8 cellular contexts compared by ENCODE assay signal in genomic region chr15:72475674-72476073, GRCh38. TPM values are rescaled to one million over a fixed set of nuclear protein-coding genes. Genes with fewer than 3 reads are reported as not detected.
A peak's percentile ranks its signal among the peaks of the same experiment; 100 is the strongest.
DNase-seq lines count a peak whose midpoint lies in the region; ATAC-seq and TF ChIP-seq lines count a peak whose summit lies in the region.

No MANE protein-coding gene starts in this region.

- intact Hi-C loops in Calu3 (cut with micrococcal nuclease; ENCODE audit: unreplicated experiment), result loop anchor here (5.0 kb wide), 1 partner anchor 57 kb away; no protein-coding TSS in a partner anchor
- intact Hi-C loops in esophagus muscularis mucosa (cut with DNase I), result loop anchor here (10.0 kb wide), 1 partner anchor 209 kb away; the partner anchor contains the start of genes BBS4 and HIGD2B

- DNase-seq in Calu3, result no peak
- no peak for DNase-seq in SJSA1 (ENCODE audit: low read depth in 1 of 2, low spot score in 2 of 2)
- DNase-seq in esophagus muscularis mucosa (ENCODE audit: extremely low spot score), result no peak
- no peak for DNase-seq in cerebellum (ENCODE audit: low spot score)
- DNase-seq in middle frontal gyrus (ENCODE audit: extremely low spot score, low spot score), result no peak
- no peak for DNase-seq in HPDE6-E6E7 (ENCODE audit: extremely low spot score)

- ATAC-seq in HG03175 (IDR thresholded peaks at IDR 0.05; ENCODE audit: unreplicated experiment), result no peak

- H3K4me1 Mint-ChIP-seq in Calu3 (ENCODE audit: low read depth, unreplicated experiment), result peaks cover 9% of the 10 kb centered on the region

- TF ChIP-seq EP300 in esophagus muscularis mucosa (IDR thresholded peaks at IDR 0.05), result no peak

- no peak overlapping the region for H3K9ac ChIP-seq in parathyroid adenoma

- H3K4me2 ChIP-seq in parathyroid adenoma (ENCODE audit: low read length), result peak overlapping the region; percentile 98

- TF ChIP-seq CTCF in Calu3 (IDR thresholded peaks at IDR 0.05; ENCODE audit: unreplicated experiment) (no peak), esophagus muscularis mucosa (IDR thresholded peaks at IDR 0.05) (no peak), parathyroid adenoma (IDR thresholded peaks at IDR 0.05) (no peak)

- H3K27me3 ChIP-seq in SJSA1 (replicated peaks), result no peaks in the 10 kb centered on the region
- H3K27me3 ChIP-seq in esophagus muscularis mucosa, result no peaks in the 10 kb centered on the region
- no peaks in the 10 kb centered on the region for H3K27me3 ChIP-seq in parathyroid adenoma (ENCODE audit: control insufficient read depth, insufficient read depth, low read length)

- H3K4me1 ChIP-seq in SJSA1 (replicated peaks), result peaks cover 13% of the 10 kb centered on the region
- H3K4me1 ChIP-seq in esophagus muscularis mucosa, result peaks cover 56 to 69% (median 65%) of the 10 kb centered on the region in 4 donors
- peaks cover 14% of the 10 kb centered on the region for H3K4me1 ChIP-seq in parathyroid adenoma

- H2AFZ ChIP-seq in parathyroid adenoma, result peak overlapping the region; percentile 31

- WGBS in esophagus muscularis mucosa, result 3% methylated on average over 2 of the region's 2 CpGs

- H3K9me3 ChIP-seq in SJSA1 (replicated peaks) (no peaks in the 10 kb centered on the region), esophagus muscularis mucosa (no peaks in the 10 kb centered on the region), parathyroid adenoma (ENCODE audit: control insufficient read depth, low read length) (no peaks in the 10 kb centered on the region)

- H3K4me3 Mint-ChIP-seq in Calu3 (ENCODE audit: low read depth, unreplicated experiment), result peak overlapping the region; percentile 90

- H3K27ac ChIP-seq in SJSA1 (peak overlapping the region; percentile 99; the same call in 1 of the 2 replicates), esophagus muscularis mucosa (replicated peaks in 1 of 4) (peak overlapping the region; percentile 99 to 100 (median 100)), parathyroid adenoma (peak overlapping the region; percentile 99)

- H3K9me3 Mint-ChIP-seq in Calu3 (ENCODE audit: low read depth, unreplicated experiment), result no peaks in the 10 kb centered on the region

- CTCF ChIA-PET in Calu3 (lab: Charles Lee), result interaction anchor here (2.0 kb wide), 1 partner anchor 10 kb away, joined by 4 read pairs; no protein-coding TSS in a partner anchor

- no peak for TF ChIP-seq POLR2A in esophagus muscularis mucosa (IDR thresholded peaks at IDR 0.05; ENCODE audit: low read depth)

- H3K4me3 ChIP-seq in SJSA1, result peak overlapping the region; percentile 84
- peak overlapping the region; percentile 84 to 91 (median 88) for H3K4me3 ChIP-seq in esophagus muscularis mucosa
- peak overlapping the region; percentile 87 for H3K4me3 ChIP-seq in parathyroid adenoma (ENCODE audit: low read depth, low read length)

- peaks cover 71% of the 10 kb centered on the region for H3K36me3 Mint-ChIP-seq in Calu3 (ENCODE audit: insufficient read depth, unreplicated experiment)

- no peaks in the 10 kb centered on the region for H3K27me3 Mint-ChIP-seq in Calu3 (ENCODE audit: unreplicated experiment)

- H3K79me2 ChIP-seq in parathyroid adenoma, result peaks cover 42% of the 10 kb centered on the region

- no TSS peak for BruUV-seq in Calu3 (replicated peaks; lab: Mats Ljungman, UMichigan)

- H3K36me3 ChIP-seq in SJSA1, result peaks cover 52% of the 10 kb centered on the region
- H3K36me3 ChIP-seq in esophagus muscularis mucosa, result peaks cover 0 to 29% (median 15%) of the 10 kb centered on the region in 4 donors
- no peaks in the 10 kb centered on the region for H3K36me3 ChIP-seq in parathyroid adenoma (ENCODE audit: control insufficient read depth, insufficient read depth, low read length)

- H3K27ac Mint-ChIP-seq in Calu3 (ENCODE audit: unreplicated experiment), result peak overlapping the region; percentile 98

RNA-seq across cellular contexts. Expression of gene ARIH1, which starts 1.5 kb away (rescaled TPM):
- total RNA-seq in Calu3 (2022), result 179 and 181 TPM in 2 replicates
- 27.8 and 36.6 TPM in 2 replicates for total RNA-seq in SJSA1 (2014; rRNA removed; shearing (Covaris generic))
- total RNA-seq in esophagus muscularis mucosa, result 10 to 100 TPM; 37.4 to 59.9 (median 43.3) TPM
- 52.6 TPM for total RNA-seq in cerebellum
